25 cellular contexts compared by ENCODE assay signal in the genomic region with DNA sequence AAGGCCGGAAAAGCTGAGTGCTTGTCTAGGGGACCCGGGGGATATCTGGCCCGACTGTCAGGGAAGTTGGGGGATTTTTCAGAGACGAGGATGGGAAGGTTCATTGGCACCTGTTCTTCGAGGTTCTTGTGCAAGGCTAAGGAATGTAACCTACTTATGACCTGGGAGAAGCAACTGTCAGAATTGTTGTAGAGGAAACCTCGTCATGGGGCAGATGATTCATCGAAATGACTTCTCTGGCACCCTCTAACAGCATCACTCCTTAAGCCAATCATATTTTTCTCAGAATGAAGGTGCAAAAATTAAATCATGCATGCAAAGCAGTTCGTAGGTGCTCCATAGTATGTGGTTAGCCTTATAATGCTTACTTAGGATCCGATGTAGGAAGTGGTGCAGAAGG. TPM values are rescaled to one million over a fixed set of nuclear protein-coding genes. Genes with fewer than 3 reads are reported as not detected.
A peak's percentile ranks its signal among the peaks of the same experiment; 100 is the strongest.
DNase-seq lines count a peak whose midpoint lies in the region; FAIRE-seq and TF ChIP-seq lines count a peak whose summit lies in the region.
"Had no signal": no experiment of that assay in that cellular context is flagged by ENCODE, and none has a peak within 500 bp of the region (broad histone marks: within the 10 kb centered on the region; RNA-seq: fewer than 3 reads in every experiment).

No MANE protein-coding gene starts in this region.

- CTCF ChIA-PET in PC-9 (lab: Charles Lee): no interaction called here
- CTCF ChIA-PET in Calu3 (lab: Charles Lee): no interaction called here

- no peak overlapping the region for H3K27ac Mint-ChIP-seq in astrocyte (ENCODE audit: unreplicated experiment)
- no peak overlapping the region for H3K27ac Mint-ChIP-seq in Calu3 (ENCODE audit: unreplicated experiment)
- no peak overlapping the region for H3K27ac Mint-ChIP-seq in activated T-helper 1 cell treated with anti-CD3 and anti-CD28 coated beads, Interleukin-12 subunit alpha, Interleukin-12 subunit beta, Interleukin-2, Interleukin-4 antibody, amounts not matched to agents 30 ng/mL and 10 ng/mL and 1 ng/mL, durations not matched to agents 14 hours and 24 hours and 36 hours
- H3K27ac Mint-ChIP-seq: activated naive CD4-positive, alpha-beta T cell treated with anti-CD3 and anti-CD28 coated beads, Interleukin-2, amount 50 U/mL, for 24 hours; mesothelial cell of epicardium; nephron had no signal

- H3K4me1 ChIP-seq in astrocyte (ENCODE audit: insufficient read depth, low read length) (no peaks in the 10 kb centered on the region), PC-9 (replicated peaks; ENCODE audit: insufficient read depth) (no peaks in the 10 kb centered on the region)
- H3K4me1 ChIP-seq: pancreas had no signal

- H3K36me3 ChIP-seq in astrocyte (ENCODE audit: insufficient read depth, low read length) (no peaks in the 10 kb centered on the region), PC-9 (ENCODE audit: low read depth) (no peaks in the 10 kb centered on the region)
- H3K36me3 ChIP-seq: ascending aorta, heart left ventricle, left ventricle myocardium inferior, pancreas, thoracic aorta had no signal

- peak; percentile 18 for DNase-seq in HT1080 (ENCODE audit: low read depth)
- peak; percentile 35 for DNase-seq in astrocyte (ENCODE audit: low read depth)
- peak; percentile 65 for DNase-seq in iris pigment epithelial cell (ENCODE audit: low read depth)
- peak; percentile 92 for DNase-seq in renal cortical epithelial cell (ENCODE audit: low read depth)
- no peak for DNase-seq in effector CD8-positive, alpha-beta T cell (lab: John Stamatoyannopoulos, UW)
- no peak for DNase-seq in PC-9
- no peak for DNase-seq in Calu3
- no peak for DNase-seq in activated T-helper 1 cell treated with anti-CD3 and anti-CD28 coated beads, Interleukin-12 subunit alpha, Interleukin-12 subunit beta, Interleukin-2, Interleukin-4 antibody, amounts not matched to agents 30 ng/mL and 10 ng/mL and 1 ng/mL, durations not matched to agents 14 hours and 24 hours and 36 hours (ENCODE audit: low spot score)
- DNase-seq: activated CD4-positive, alpha-beta T cell treated with anti-CD3 and anti-CD28 coated beads, Interleukin-2, amount 50 U/mL, for 1 hour; cerebellar nuclear complex; EL; heart left ventricle; KG1; left ventricle myocardium inferior; NCI-H1694; NCI-H526 treated with DMSO at 0.1 percent for 48 hours; pancreas; stimulated activated naive CD4-positive, alpha-beta T cell treated with Interleukin-2 at 50 U/mL for 16 hours had no signal

- H3K9me3 Mint-ChIP-seq in astrocyte (ENCODE audit: unreplicated experiment): no peaks in the 10 kb centered on the region
- peaks cover 8% of the 10 kb centered on the region for H3K9me3 Mint-ChIP-seq in Calu3 (ENCODE audit: low read depth, unreplicated experiment)
- peaks cover 8% of the 10 kb centered on the region for H3K9me3 Mint-ChIP-seq in activated T-helper 1 cell treated with anti-CD3 and anti-CD28 coated beads, Interleukin-12 subunit alpha, Interleukin-12 subunit beta, Interleukin-2, Interleukin-4 antibody, amounts not matched to agents 30 ng/mL and 10 ng/mL and 1 ng/mL, durations not matched to agents 14 hours and 24 hours and 36 hours
- H3K9me3 Mint-ChIP-seq: activated naive CD4-positive, alpha-beta T cell treated with anti-CD3 and anti-CD28 coated beads, Interleukin-2, amount 50 U/mL, for 24 hours; nephron had no signal

- no peaks in the 10 kb centered on the region for H3K9me2 ChIP-seq in PC-9 (ENCODE audit: insufficient read depth)

- intact Hi-C loops in PC-9 (cut with micrococcal nuclease; ENCODE audit: unreplicated experiment): no loop called here
- intact Hi-C loops in Calu3 (cut with micrococcal nuclease; ENCODE audit: unreplicated experiment): no loop called here
- intact Hi-C loops in activated T-helper 1 cell treated with anti-CD3 and anti-CD28 coated beads, Interleukin-12 subunit alpha, Interleukin-12 subunit beta, Interleukin-2, Interleukin-4 antibody, amounts not matched to agents 30 ng/mL and 10 ng/mL and 1 ng/mL, durations not matched to agents 14 hours and 24 hours and 36 hours (cut with micrococcal nuclease): no loop called here

- H3K4me3 Mint-ChIP-seq in astrocyte (ENCODE audit: unreplicated experiment) (no peak overlapping the region), Calu3 (ENCODE audit: low read depth, unreplicated experiment) (no peak overlapping the region)
- H3K4me3 Mint-ChIP-seq in activated T-helper 1 cell treated with anti-CD3 and anti-CD28 coated beads, Interleukin-12 subunit alpha, Interleukin-12 subunit beta, Interleukin-2, Interleukin-4 antibody, amounts not matched to agents 30 ng/mL and 10 ng/mL and 1 ng/mL, durations not matched to agents 14 hours and 24 hours and 36 hours: no peak overlapping the region
- H3K4me3 Mint-ChIP-seq: activated naive CD4-positive, alpha-beta T cell treated with anti-CD3 and anti-CD28 coated beads, Interleukin-2, amount 50 U/mL, for 24 hours; mesothelial cell of epicardium; nephron had no signal

- TF ChIP-seq CTCF in astrocyte (IDR thresholded peaks at IDR 0.05; ENCODE audit: insufficient read depth, low read depth, low read length) (no peak), PC-9 (conservative IDR thresholded peaks at IDR 0.05) (no peak), Calu3 (IDR thresholded peaks at IDR 0.05; ENCODE audit: unreplicated experiment) (no peak)

- H2AFZ ChIP-seq in astrocyte (ENCODE audit: low read depth, low read length): no peak overlapping the region
- no peak overlapping the region for H2AFZ ChIP-seq in PC-9

- H3K36me3 Mint-ChIP-seq in astrocyte (ENCODE audit: low read depth, unreplicated experiment) (peaks cover 7% of the 10 kb centered on the region), Calu3 (ENCODE audit: insufficient read depth, unreplicated experiment) (no peaks in the 10 kb centered on the region)
- no peaks in the 10 kb centered on the region for H3K36me3 Mint-ChIP-seq in activated T-helper 1 cell treated with anti-CD3 and anti-CD28 coated beads, Interleukin-12 subunit alpha, Interleukin-12 subunit beta, Interleukin-2, Interleukin-4 antibody, amounts not matched to agents 30 ng/mL and 10 ng/mL and 1 ng/mL, durations not matched to agents 14 hours and 24 hours and 36 hours (ENCODE audit: low read depth)
- H3K36me3 Mint-ChIP-seq: activated naive CD4-positive, alpha-beta T cell treated with anti-CD3 and anti-CD28 coated beads, Interleukin-2, amount 50 U/mL, for 24 hours had no signal

- no peaks in the 10 kb centered on the region for H3K79me2 ChIP-seq in astrocyte (ENCODE audit: insufficient read depth, low read length)
- H3K79me2 ChIP-seq in PC-9 (ENCODE audit: low read depth): no peaks in the 10 kb centered on the region

- BruUV-seq in PC-9 (replicated peaks; lab: Mats Ljungman, UMichigan) (no TSS peak), Calu3 (replicated peaks; lab: Mats Ljungman, UMichigan) (no TSS peak)

- POLR2A ChIA-PET in PC-9 (lab: Charles Lee; ENCODE audit: unreplicated experiment): no interaction called here

- H3K4me2 ChIP-seq in astrocyte (ENCODE audit: low read length) (no peak overlapping the region), PC-9 (no peak overlapping the region)

- H3K27me3 Mint-ChIP-seq in astrocyte (ENCODE audit: low read depth, unreplicated experiment) (no peaks in the 10 kb centered on the region), Calu3 (ENCODE audit: unreplicated experiment) (no peaks in the 10 kb centered on the region)
- no peaks in the 10 kb centered on the region for H3K27me3 Mint-ChIP-seq in activated T-helper 1 cell treated with anti-CD3 and anti-CD28 coated beads, Interleukin-12 subunit alpha, Interleukin-12 subunit beta, Interleukin-2, Interleukin-4 antibody, amounts not matched to agents 30 ng/mL and 10 ng/mL and 1 ng/mL, durations not matched to agents 14 hours and 24 hours and 36 hours (ENCODE audit: insufficient read depth)
- H3K27me3 Mint-ChIP-seq: activated naive CD4-positive, alpha-beta T cell treated with anti-CD3 and anti-CD28 coated beads, Interleukin-2, amount 50 U/mL, for 24 hours had no signal

- no peaks in the 10 kb centered on the region for H3K27me3 ChIP-seq in astrocyte (ENCODE audit: insufficient read depth, low read length)
- H3K27me3 ChIP-seq in PC-9 (ENCODE audit: insufficient read depth, low read depth): no peaks in the 10 kb centered on the region
- H3K27me3 ChIP-seq: ascending aorta, heart left ventricle had no signal

- no peak overlapping the region for H3K4me3 ChIP-seq in astrocyte (ENCODE audit: insufficient read depth, low read depth, low read length)
- H3K4me3 ChIP-seq in PC-9: no peak overlapping the region
- H3K4me3 ChIP-seq: ascending aorta, heart left ventricle, left ventricle myocardium inferior, pancreas, thoracic aorta had no signal

- H3K4me1 Mint-ChIP-seq in astrocyte (ENCODE audit: low read depth, unreplicated experiment) (peaks cover 11% of the 10 kb centered on the region), Calu3 (ENCODE audit: low read depth, unreplicated experiment) (no peaks in the 10 kb centered on the region)
- no peaks in the 10 kb centered on the region for H3K4me1 Mint-ChIP-seq in activated T-helper 1 cell treated with anti-CD3 and anti-CD28 coated beads, Interleukin-12 subunit alpha, Interleukin-12 subunit beta, Interleukin-2, Interleukin-4 antibody, amounts not matched to agents 30 ng/mL and 10 ng/mL and 1 ng/mL, durations not matched to agents 14 hours and 24 hours and 36 hours (ENCODE audit: low read depth)
- H3K4me1 Mint-ChIP-seq: activated naive CD4-positive, alpha-beta T cell treated with anti-CD3 and anti-CD28 coated beads, Interleukin-2, amount 50 U/mL, for 24 hours; mesothelial cell of epicardium had no signal

- H4K20me1 ChIP-seq in astrocyte (ENCODE audit: insufficient read depth, low read length) (no peaks in the 10 kb centered on the region), PC-9 (ENCODE audit: insufficient read depth) (no peaks in the 10 kb centered on the region)

- H3K27ac ChIP-seq in astrocyte (ENCODE audit: low read depth, low read length) (no peak overlapping the region), PC-9 (no peak overlapping the region)
- H3K27ac ChIP-seq: C4-2B, heart left ventricle, left ventricle myocardium inferior, pancreas, thoracic aorta had no signal

- no peaks in the 10 kb centered on the region for H3F3A ChIP-seq in PC-9 (ENCODE audit: insufficient read depth, low read depth)

- H3K9me3 ChIP-seq in astrocyte (ENCODE audit: insufficient read depth, low read depth, low read length) (no peaks in the 10 kb centered on the region), PC-9 (ENCODE audit: insufficient read depth, low read depth) (no peaks in the 10 kb centered on the region)
- H3K9me3 ChIP-seq: ascending aorta, heart left ventricle, left ventricle myocardium inferior, pancreas, thoracic aorta had no signal

- FAIRE-seq in astrocyte (lab: Jason Lieb, UNC): no peak
- FAIRE-seq: HTR-8/SVneo, pancreas had no signal

- H3K9ac ChIP-seq in astrocyte (ENCODE audit: low read length): no peak overlapping the region

RNA-seq across cellular contexts. Expression of gene PLXDC2, which starts 58.6 kb away (rescaled TPM):
- 0.27 and 0.48 TPM in 2 replicates for total RNA-seq in HT1080 (2014; rRNA removed; shearing (Covaris generic))
- 1.2 and 1.4 TPM in 2 replicates for polyA plus RNA-seq in HT1080 (2015; cell fraction: cytosol; rRNA removed)
- 3.6 and 4.6 TPM in 2 replicates for polyA plus RNA-seq in HT1080 (2015; cell fraction: nucleus; rRNA removed)
- 36.1 and 44.5 TPM in 2 replicates for total RNA-seq in astrocyte
- 4.3 and 7.8 TPM in 2 replicates for total RNA-seq in renal cortical epithelial cell
- not detected in 2 replicates for total RNA-seq in PC-9 (2021)
- not detected in 2 replicates for total RNA-seq in Calu3 (2022)
- total RNA-seq in activated T-helper 1 cell treated with anti-CD3 and anti-CD28 coated beads, Interleukin-12 subunit alpha, Interleukin-12 subunit beta, Interleukin-2, Interleukin-4 antibody, amounts not matched to agents 30 ng/mL and 10 ng/mL and 1 ng/mL, durations not matched to agents 14 hours and 24 hours and 36 hours: not detected in 2 replicates

Comparison
In these comparisons a context has a peak if more than half of its experiments do, and no peak if none do; other contexts are left out.
1. DNase-seq: peak in HT1080 (single experiment), astrocyte (single experiment), iris pigment epithelial cell (single experiment) and renal cortical epithelial cell (single experiment); none in effector CD8-positive, alpha-beta T cell (single experiment), PC-9 (0 of 2), Calu3 (single experiment) and activated T-helper 1 cell treated with anti-CD3 and anti-CD28 coated beads, Interleukin-12 subunit alpha, Interleukin-12 subunit beta, Interleukin-2, Interleukin-4 antibody, amounts not matched to agents 30 ng/mL and 10 ng/mL and 1 ng/mL, durations not matched to agents 14 hours and 24 hours and 36 hours (single experiment).